In genomic region chr5:75510417-75510835, GRCh38 we compare ENCODE assay signal across 8 cellular contexts. TPM values are rescaled to one million over a fixed set of nuclear protein-coding genes. Genes with fewer than 3 reads are reported as not detected.
DNase-seq lines count a peak whose midpoint lies in the region; ATAC-seq and TF ChIP-seq lines count a peak whose summit lies in the region.

No MANE protein-coding gene starts in this region.

- peak overlapping the region; percentile 87 to 98 for H3K4me3 ChIP-seq in Panc1 (ENCODE audit: low read depth in 2 of 2, low read length in 2 of 2)
- H3K4me3 ChIP-seq in endocrine pancreas (ENCODE audit: control insufficient read depth, insufficient read depth, low read length), result peak overlapping the region; percentile 89
- H3K4me3 ChIP-seq in mucosa of rectum (ENCODE audit: low read length in 2 of 2), result peak overlapping the region; percentile 84 to 86

- H3K27ac ChIP-seq in Panc1 (ENCODE audit: low read length) (peak overlapping the region; percentile 87), mucosa of rectum (ENCODE audit: low read depth in 2 of 2, low read length in 2 of 2) (peak overlapping the region; percentile 88 to 90)

- H3K9me3 ChIP-seq in Panc1 (ENCODE audit: control insufficient read depth, insufficient read depth, low read depth, low read length) (no peaks in the 10 kb centered on the region), endocrine pancreas (ENCODE audit: control insufficient read depth, low read length) (no peaks in the 10 kb centered on the region), mucosa of rectum (ENCODE audit: control insufficient read depth in 2 of 2, low read length in 2 of 2) (no peaks in the 10 kb centered on the region)

- no peak for TF ChIP-seq CTCF in Panc1 (IDR thresholded peaks at IDR 0.05)

- H3K36me3 ChIP-seq in Panc1 (ENCODE audit: control insufficient read depth, insufficient read depth, low read length), result no peaks in the 10 kb centered on the region; the same call in 1 of the 2 replicates
- no peaks in the 10 kb centered on the region for H3K36me3 ChIP-seq in endocrine pancreas (ENCODE audit: control insufficient read depth, insufficient read depth, low read length)
- no peaks in the 10 kb centered on the region for H3K36me3 ChIP-seq in mucosa of rectum (ENCODE audit: control insufficient read depth in 2 of 2, insufficient read depth in 2 of 2, low read length in 2 of 2)

- H3K9ac ChIP-seq in endocrine pancreas (ENCODE audit: control insufficient read depth, insufficient read depth, low read length), result peak overlapping the region; percentile 54
- H3K9ac ChIP-seq in mucosa of rectum (ENCODE audit: low read depth in 1 of 2, low read length in 2 of 2), result peak overlapping the region; percentile 77 to 89

- in situ Hi-C loops in Panc1 (cut with HindIII; ENCODE audit: low pct_unique_long_range_greater_than_20kb, low sequenced_read_pairs), result no loop called here

- H3K4me1 ChIP-seq in Panc1 (ENCODE audit: control insufficient read depth, insufficient read depth, low read length), result peaks cover 12% of the 10 kb centered on the region
- peaks cover 24% of the 10 kb centered on the region for H3K4me1 ChIP-seq in endocrine pancreas (ENCODE audit: control insufficient read depth, insufficient read depth, low read length)
- H3K4me1 ChIP-seq in mucosa of rectum (ENCODE audit: control insufficient read depth in 2 of 2, insufficient read depth in 2 of 2, low read length in 2 of 2), result peaks cover 11 to 17% of the 10 kb centered on the region in 2 donors

- POLR2A ChIA-PET in Panc1 (lab: Charles Lee), result interaction anchor here (0.6 kb wide), 1 partner anchor 170 kb away, joined by 3 read pairs; no protein-coding TSS in a partner anchor

- intact Hi-C loops in Panc1 (cut with micrococcal nuclease; ENCODE audit: unreplicated experiment), result loop anchor here (5.0 kb wide), 1 partner anchor 57 kb away; no protein-coding TSS in a partner anchor

- DNase-seq in EH (ENCODE audit: low read depth) (peak; percentile 58), H4 (ENCODE audit: low spot score) (peak; percentile 12), Panc1 (ENCODE audit: low read depth, low spot score) (peak; percentile 10), iPS-NIHi11 (ENCODE audit: low spot score) (no peak), GDM1 (lab: John Stamatoyannopoulos, UW) (no peak)

- BruUV-seq in Panc1 (replicated peaks; lab: Mats Ljungman, UMichigan), result TSS peak; percentile 68

- ATAC-seq in Panc1 (peak; percentile 7; the same call in 1 of the 2 replicates), GM19463 (IDR thresholded peaks at IDR 0.05; ENCODE audit: unreplicated experiment) (no peak)

- CTCF ChIA-PET in Panc1 (lab: Charles Lee), result no interaction called here

- no peaks in the 10 kb centered on the region for H3K27me3 ChIP-seq in Panc1 (ENCODE audit: control insufficient read depth, insufficient read depth, low read length)
- H3K27me3 ChIP-seq in endocrine pancreas (ENCODE audit: control insufficient read depth, insufficient read depth, low read length), result no peaks in the 10 kb centered on the region
- no peaks in the 10 kb centered on the region for H3K27me3 ChIP-seq in mucosa of rectum (ENCODE audit: control insufficient read depth in 2 of 2, insufficient read depth in 2 of 2, low read length in 2 of 2)

RNA-seq across cellular contexts. Expression of gene CERT1, which starts 1.0 kb away (rescaled TPM):
- 4.1 and 12.5 TPM in 2 replicates for total RNA-seq in H4 (2014; rRNA removed; shearing (Covaris generic))
- total RNA-seq in Panc1 (2021; ENCODE audit: unreplicated experiment), result 26.7 TPM
- 20.3 TPM for polyA plus RNA-seq in Panc1 (2012; ENCODE audit: insufficient read length)

RNA-seq across cellular contexts. Expression of gene POLK, which starts 1.3 kb away (rescaled TPM):
- 9.1 and 11.8 TPM in 2 replicates for total RNA-seq in H4 (2014; rRNA removed; shearing (Covaris generic))
- 21.3 TPM for total RNA-seq in Panc1 (2021; ENCODE audit: unreplicated experiment)
- polyA plus RNA-seq in Panc1 (2012; ENCODE audit: insufficient read length), result 6.3 TPM

Comparison
In these comparisons a context has a peak if more than half of its experiments do, and no peak if none do; other contexts are left out.
1. DNase-seq: peak in EH (single experiment), H4 (single experiment) and Panc1 (single experiment); none in iPS-NIHi11 (single experiment) and GDM1 (single experiment).
2. Peak in every context shown above with its lines, with median percentiles within 50 percentile points of each other: H3K4me3 ChIP-seq.